18 cellular contexts compared by ENCODE assay signal in genomic region chr13:20402881-20403280, GRCh38.
DNase-seq lines count a peak whose midpoint lies in the region; ATAC-seq and TF ChIP-seq lines count a peak whose summit lies in the region.
"Had no signal": no experiment of that assay in that cellular context is flagged by ENCODE, and none has a peak within 500 bp of the region (broad histone marks: within the 10 kb centered on the region; RNA-seq: fewer than 3 reads in every experiment).

No MANE protein-coding gene starts in this region.

- H3K4me3 ChIP-seq in trophoblast cell (ENCODE audit: low read depth, low read length) (no peak overlapping the region), vagina (no peak overlapping the region)

- CTCF ChIA-PET in activated CD8-positive, alpha-beta memory T cell treated with anti-CD3 and anti-CD28 coated beads, Interleukin-2, amount 10 ng/mL, durations not matched to agents 7 days and 5 days (lab: Charles Lee): interaction anchor here (1.4 kb wide), 1 partner anchor 9 kb away, joined by 3 read pairs; no protein-coding TSS in a partner anchor

- H3K36me3 ChIP-seq in trophoblast cell (ENCODE audit: control insufficient read depth in 1 of 2, insufficient read depth in 2 of 2, low read length in 2 of 2) (no peaks in the 10 kb centered on the region), vagina (peaks cover 0 to 6% of the 10 kb centered on the region in 2 donors)
- H3K36me3 ChIP-seq: BE2C had no signal

- no peaks in the 10 kb centered on the region for H3K27me3 Mint-ChIP-seq in activated CD8-positive, alpha-beta memory T cell treated with anti-CD3 and anti-CD28 coated beads, Interleukin-2, amount 10 ng/mL, durations not matched to agents 7 days and 5 days
- H3K27me3 Mint-ChIP-seq: CD4-positive, alpha-beta T cell had no signal

- H3K18ac ChIP-seq in trophoblast cell (ENCODE audit: low read length): peak overlapping the region; percentile 27

- H4K12ac ChIP-seq in trophoblast cell (ENCODE audit: low read depth, low read length): no peak overlapping the region

- no peak overlapping the region for H3K4me3 Mint-ChIP-seq in activated CD8-positive, alpha-beta memory T cell treated with anti-CD3 and anti-CD28 coated beads, Interleukin-2, amount 10 ng/mL, durations not matched to agents 7 days and 5 days
- H3K4me3 Mint-ChIP-seq: CD4-positive, alpha-beta T cell had no signal

- peaks cover 23% of the 10 kb centered on the region for H3K79me1 ChIP-seq in trophoblast cell (ENCODE audit: low read length)

- H2AK5ac ChIP-seq in trophoblast cell (ENCODE audit: low read length): peak overlapping the region; percentile 66

- peak overlapping the region; percentile 37 for H2AFZ ChIP-seq in trophoblast cell (ENCODE audit: insufficient read depth, low read length, poor library complexity)

- no peaks in the 10 kb centered on the region for H3K9me3 Mint-ChIP-seq in activated CD8-positive, alpha-beta memory T cell treated with anti-CD3 and anti-CD28 coated beads, Interleukin-2, amount 10 ng/mL, durations not matched to agents 7 days and 5 days (ENCODE audit: low read depth)
- H3K9me3 Mint-ChIP-seq: CD4-positive, alpha-beta T cell had no signal

- peak; percentile 53 for DNase-seq in activated CD8-positive, alpha-beta memory T cell treated with anti-CD3 and anti-CD28 coated beads for 24 hours
- DNase-seq in activated CD8-positive, alpha-beta memory T cell treated with anti-CD3 and anti-CD28 coated beads, Interleukin-2, amount 10 ng/mL, durations not matched to agents 7 days and 5 days: no peak
- DNase-seq in epithelial cell of prostate (ENCODE audit: low read depth, low spot score) (no peak), trophoblast cell (no peak), vagina (ENCODE audit: extremely low spot score in 2 of 2) (peak; percentile 77 to 89), NK-92 (lab: John Stamatoyannopoulos, UW; ENCODE audit: unreplicated experiment) (no peak), UCSD-AML1 (lab: John Stamatoyannopoulos, UW; ENCODE audit: unreplicated experiment) (no peak), NCI-H510A treated with DMSO at 0.1 percent for 48 hours (lab: John Stamatoyannopoulos, UW) (no peak)
- DNase-seq: BE2C; CD4-positive, alpha-beta T cell; H7; NCI-H1436; NCI-H2029; NCI-H2171; NCI-H446 had no signal

- H3K36me3 Mint-ChIP-seq in activated CD8-positive, alpha-beta memory T cell treated with anti-CD3 and anti-CD28 coated beads, Interleukin-2, amount 10 ng/mL, durations not matched to agents 7 days and 5 days: peaks cover 2% of the 10 kb centered on the region

- H3K9ac ChIP-seq in trophoblast cell (ENCODE audit: low read length): no peak overlapping the region
- H3K9ac ChIP-seq: KMS-11 had no signal

- H3K4ac ChIP-seq in trophoblast cell (ENCODE audit: low read depth, low read length): peak overlapping the region; percentile 11

- H3K79me2 ChIP-seq in trophoblast cell (ENCODE audit: control insufficient read depth, insufficient read depth, low read length, poor library complexity): no peaks in the 10 kb centered on the region

- H3K9me3 ChIP-seq in trophoblast cell (ENCODE audit: insufficient read depth, low read depth, low read length): no peaks in the 10 kb centered on the region
- no peaks in the 10 kb centered on the region for H3K9me3 ChIP-seq in vagina
- H3K9me3 ChIP-seq: BE2C had no signal

- peak overlapping the region; percentile 52 for H3K14ac ChIP-seq in trophoblast cell (ENCODE audit: low read length)

- peak overlapping the region; percentile 76 for H2BK120ac ChIP-seq in trophoblast cell (ENCODE audit: insufficient read depth, low read length, poor library complexity)

- peak overlapping the region; percentile 58 for H2BK5ac ChIP-seq in trophoblast cell (ENCODE audit: low read depth, low read length, poor library complexity)

- H3K27ac ChIP-seq in epithelial cell of prostate (peak overlapping the region; percentile 90), trophoblast cell (ENCODE audit: low read depth, low read length) (peak overlapping the region; percentile 71), vagina (no peak overlapping the region)
- H3K27ac ChIP-seq: 22Rv1, KMS-11 had no signal

- ATAC-seq in activated CD8-positive, alpha-beta memory T cell treated with anti-CD3 and anti-CD28 coated beads, Interleukin-2, amount 10 ng/mL, durations not matched to agents 7 days and 5 days: no peak
- ATAC-seq: Right ventricle myocardium inferior had no signal

- peaks cover 28% of the 10 kb centered on the region for H3K4me1 Mint-ChIP-seq in activated CD8-positive, alpha-beta memory T cell treated with anti-CD3 and anti-CD28 coated beads, Interleukin-2, amount 10 ng/mL, durations not matched to agents 7 days and 5 days

- peak overlapping the region; percentile 66 for H2BK12ac ChIP-seq in trophoblast cell (ENCODE audit: low read length)

- no peak overlapping the region for H3K23ac ChIP-seq in trophoblast cell (ENCODE audit: low read length)

- H4K91ac ChIP-seq in trophoblast cell (ENCODE audit: low read depth, low read length): peak overlapping the region; percentile 74

- H3K27me3 ChIP-seq in trophoblast cell (ENCODE audit: insufficient read depth, low read length) (no peaks in the 10 kb centered on the region), vagina (no peaks in the 10 kb centered on the region)
- H3K27me3 ChIP-seq: BE2C had no signal

- TF ChIP-seq CTCF in vagina (IDR thresholded peaks at IDR 0.05): no peak

- peak overlapping the region; percentile 34 for H4K8ac ChIP-seq in trophoblast cell (ENCODE audit: low read depth, low read length)

- no peak overlapping the region for H3K27ac Mint-ChIP-seq in activated CD8-positive, alpha-beta memory T cell treated with anti-CD3 and anti-CD28 coated beads, Interleukin-2, amount 10 ng/mL, durations not matched to agents 7 days and 5 days
- H3K27ac Mint-ChIP-seq: CD4-positive, alpha-beta T cell had no signal

- H3K4me1 ChIP-seq in trophoblast cell (ENCODE audit: control insufficient read depth in 1 of 2, insufficient read depth in 2 of 2, low read length in 2 of 2) (peaks cover 30% of the 10 kb centered on the region in 2 experiments), vagina (peaks cover 16% of the 10 kb centered on the region)
- H3K4me1 ChIP-seq: BE2C had no signal

- WGBS in trophoblast cell (ENCODE audit: extremely low coverage, insufficient coverage, insufficient read length): no CpG with 5 or more reads among the region's 5 CpGs

- intact Hi-C loops in vagina (cut with DNase I): no loop called here

- H3K4me2 ChIP-seq in trophoblast cell (ENCODE audit: low read length): no peak overlapping the region
- H3K4me2 ChIP-seq: KMS-11 had no signal

- no peak for TF ChIP-seq POLR2A in vagina (IDR thresholded peaks at IDR 0.05)

Comparison
In these comparisons a context has a peak if more than half of its experiments do, and no peak if none do; other contexts are left out.
1. DNase-seq: peak in activated CD8-positive, alpha-beta memory T cell treated with anti-CD3 and anti-CD28 coated beads for 24 hours (single experiment) and vagina (2 of 2); none in activated CD8-positive, alpha-beta memory T cell treated with anti-CD3 and anti-CD28 coated beads, Interleukin-2, amount 10 ng/mL, durations not matched to agents 7 days and 5 days (single experiment), epithelial cell of prostate (single experiment), trophoblast cell (0 of 2), NK-92 (single experiment), UCSD-AML1 (single experiment) and NCI-H510A treated with DMSO at 0.1 percent for 48 hours (single experiment).